ENCODE assay signal across 25 cellular contexts in genomic region chr3:173556546-173556945, GRCh38.
"Had no signal": no experiment of that assay in that cellular context is flagged by ENCODE, and none has a peak within 500 bp of the region (broad histone marks: within the 10 kb centered on the region; RNA-seq: fewer than 3 reads in every experiment).

No MANE protein-coding gene starts in this region.

- DNase-seq: dermis blood vessel endothelial cell; dorsolateral prefrontal cortex; effector CD4-positive, alpha-beta T cell; effector memory CD4-positive, alpha-beta T cell; erythroblast; esophagus squamous epithelium; foreskin fibroblast; foreskin melanocyte; gastrocnemius medialis; heart left ventricle; hypothalamus; immature natural killer cell; islet precursor cell; kidney; kidney glomerular epithelial cell; left colon; left lung; left ventricle myocardium superior; lower lobe of right lung; mesendoderm; midbrain had no signal

- H3K36me3 ChIP-seq: esophagus squamous epithelium, gastrocnemius medialis, heart left ventricle, left lung, lower lobe of right lung had no signal

- H3K36me3 Mint-ChIP-seq: immature natural killer cell, memory B cell had no signal

- H3K4me3 ChIP-seq: coronary artery, dorsolateral prefrontal cortex, esophagus squamous epithelium, gastrocnemius medialis, heart left ventricle, hepatocyte, left lung, lower lobe of right lung had no signal

- H3K4me3 Mint-ChIP-seq: immature natural killer cell, memory B cell had no signal

- H3K4me1 Mint-ChIP-seq: immature natural killer cell, memory B cell had no signal

- H3K27me3 Mint-ChIP-seq: memory B cell had no signal

- H3K27ac ChIP-seq: coronary artery, dorsolateral prefrontal cortex, epithelial cell of prostate, esophagus squamous epithelium, gastrocnemius medialis, heart left ventricle, hepatocyte, left lung, lower lobe of right lung had no signal

- H3K9me3 ChIP-seq: esophagus squamous epithelium, gastrocnemius medialis, heart left ventricle, left lung, lower lobe of right lung had no signal

- H2AFZ ChIP-seq: hepatocyte had no signal

- H3K27ac Mint-ChIP-seq: immature natural killer cell, memory B cell had no signal

- H3K4me2 ChIP-seq: hepatocyte had no signal

- H3K79me2 ChIP-seq: hepatocyte had no signal

- H3K4me1 ChIP-seq: esophagus squamous epithelium, gastrocnemius medialis, left lung, lower lobe of right lung had no signal

- H3K27me3 ChIP-seq: dorsolateral prefrontal cortex, esophagus squamous epithelium, gastrocnemius medialis, heart left ventricle, hepatocyte, left lung had no signal
